In the genomic region with DNA sequence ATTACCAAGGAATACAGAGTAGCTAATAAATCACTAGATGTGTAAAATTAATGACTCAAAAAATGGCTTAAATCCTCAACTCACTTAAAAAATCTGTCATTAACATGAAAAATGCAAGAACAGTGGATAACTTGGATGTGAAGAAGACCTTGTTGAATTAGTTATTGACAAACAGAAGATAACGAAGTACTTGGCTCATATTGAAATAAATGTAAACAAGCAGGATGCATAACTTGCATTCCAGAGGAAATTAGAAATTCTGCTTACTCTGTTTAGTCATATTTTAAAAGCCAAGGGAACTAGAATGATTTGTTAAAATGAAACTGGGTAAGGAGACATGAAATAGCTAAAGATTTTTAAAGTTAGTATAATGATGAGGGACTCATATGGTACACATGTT, we compare ENCODE assay signal across 1 cellular context.
TF ChIP-seq lines count a peak whose summit lies in the region.

No MANE protein-coding gene starts in this region.

TF ChIP-seq in SK-N-SH, 30 proteins besides CTCF, POLR2A, EP300 and RAD21 (continued from another document):
- TF ChIP-seq, protein P1, sequence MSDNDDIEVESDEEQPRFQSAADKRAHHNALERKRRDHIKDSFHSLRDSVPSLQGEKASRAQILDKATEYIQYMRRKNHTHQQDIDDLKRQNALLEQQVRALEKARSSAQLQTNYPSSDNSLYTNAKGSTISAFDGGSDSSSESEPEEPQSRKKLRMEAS (IDR thresholded peaks at IDR 0.05; ENCODE audit: low read depth), result no peak
- TF ChIP-seq CHD2 (IDR thresholded peaks at IDR 0.05; ENCODE audit: low read length, partially characterized antibody) (no peak), RCOR1 (IDR thresholded peaks at IDR 0.05; ENCODE audit: low read length) (no peak), GABPA (IDR thresholded peaks at IDR 0.05; ENCODE audit: low read depth) (no peak), EZH2phosphoT487 (IDR thresholded peaks at IDR 0.05; ENCODE audit: borderline replicate concordance, low read depth) (no peak), RXRA (IDR thresholded peaks at IDR 0.05; ENCODE audit: borderline replicate concordance, low read depth) (no peak)
